Comparison of ENCODE assay signal across 8 cellular contexts in the genomic region with DNA sequence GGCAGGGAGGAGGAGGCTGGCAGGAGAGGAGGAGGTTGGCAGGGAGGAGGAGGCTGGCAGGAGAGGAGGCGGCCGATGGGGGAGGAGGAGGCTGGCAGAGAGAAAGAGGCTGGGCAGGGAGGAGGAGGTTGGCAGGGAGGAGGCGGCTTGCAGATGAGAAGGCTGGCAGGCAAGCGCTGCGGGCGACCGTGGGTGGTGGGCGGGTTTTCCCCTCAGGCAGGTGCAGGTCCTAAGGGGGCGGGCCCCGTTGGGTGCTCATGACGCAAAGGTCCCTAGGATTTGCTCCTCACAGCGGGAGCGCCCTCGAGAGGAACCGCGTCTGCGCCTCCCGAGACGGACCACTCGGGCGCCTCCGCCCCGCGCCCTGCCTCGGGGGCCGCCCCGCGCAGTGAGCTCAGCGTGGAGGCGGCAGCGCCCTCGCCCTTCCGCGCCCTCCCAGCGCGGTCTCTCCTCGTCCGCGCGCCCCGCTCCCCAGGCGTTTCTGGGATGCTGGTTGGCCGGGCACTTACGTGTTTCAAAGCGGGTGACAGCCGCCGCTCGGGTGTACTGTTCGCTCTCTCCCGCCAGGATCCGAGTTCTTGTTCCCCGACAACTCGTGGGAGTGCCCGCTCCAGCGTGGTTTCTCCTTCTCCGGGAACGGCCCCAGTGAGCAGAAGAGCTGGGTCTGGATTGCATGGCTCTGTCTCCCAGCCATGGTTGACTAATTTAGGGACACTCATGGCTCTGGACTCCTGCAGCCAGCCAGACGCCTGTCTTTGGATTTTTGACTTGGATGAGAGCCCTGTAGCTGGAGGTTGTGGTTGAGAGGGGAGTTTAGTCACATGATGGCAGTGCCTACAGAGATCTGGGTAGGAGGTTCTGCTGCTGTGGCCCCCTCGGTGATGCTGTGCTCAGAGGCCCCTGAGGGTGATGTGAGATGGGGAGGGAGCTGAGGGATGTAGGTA.
A peak's percentile ranks its signal among the peaks of the same experiment; 100 is the strongest.
DNase-seq lines count a peak whose midpoint lies in the region; ATAC-seq, FAIRE-seq and TF ChIP-seq lines count a peak whose summit lies in the region.

No MANE protein-coding gene starts in this region.

- H3K9me3 ChIP-seq in adrenal gland (replicated peaks in 1 of 3), result no peaks in the 10 kb centered on the region
- H3K9me3 ChIP-seq in right cardiac atrium (ENCODE audit: control insufficient read depth, low read length), result no peaks in the 10 kb centered on the region

- no peaks in the 10 kb centered on the region for H3K36me3 Mint-ChIP-seq in T-cell

- no peak for FAIRE-seq in urothelium cell line (lab: Jason Lieb, UNC)

- H3K36me3 ChIP-seq in adrenal gland (replicated peaks in 1 of 2), result no peaks in the 10 kb centered on the region

- peaks cover 0 to 5% of the 10 kb centered on the region in 2 donors for H3K4me1 ChIP-seq in adrenal gland (replicated peaks in 1 of 2)
- no peaks in the 10 kb centered on the region for H3K4me1 ChIP-seq in right cardiac atrium (ENCODE audit: control insufficient read depth, insufficient read depth, low read length)

- H3K27ac ChIP-seq in adrenal gland, result no peak overlapping the region
- no peak overlapping the region for H3K27ac ChIP-seq in right cardiac atrium (ENCODE audit: low read length)

- peak; percentile 92 to 97 (median 94) for ATAC-seq in T-cell (replicated peaks in 1 of 4)
- ATAC-seq in right cardiac atrium, result peak; percentile 64 to 78
- no peak for ATAC-seq in HG02588 (IDR thresholded peaks at IDR 0.05; ENCODE audit: unreplicated experiment)

- 1 to 8% (median 3%) methylated on average over 21 to 59 of the region's 59 CpGs for WGBS in adrenal gland, 4 donors
- WGBS in right cardiac atrium, result 3% methylated on average over 58 of the region's 59 CpGs

- TF ChIP-seq CTCF in adrenal gland (IDR thresholded peaks at IDR 0.05), result no peak

- DNase-seq in ELF-1 (ENCODE audit: low read depth, low spot score), result peak; percentile 42
- DNase-seq in Jurkat, Clone E6-1 (ENCODE audit: low read depth, low spot score), result peak; percentile 55
- peak; percentile 26 to 77 (median 60) for DNase-seq in T-cell
- peak; percentile 12 to 55 (median 19) for DNase-seq in adrenal gland
- peak; percentile 37 to 62 (median 55) for DNase-seq in right cardiac atrium
- peak; percentile 35 for DNase-seq in renal cortical epithelial cell (ENCODE audit: low read depth)
- peak; percentile 35 for DNase-seq in urothelium cell line (ENCODE audit: low spot score)

- intact Hi-C loops in adrenal gland (cut with DNase I) (no loop called here), right cardiac atrium (cut with DNase I) (no loop called here)

- no peak for TF ChIP-seq POLR2A in adrenal gland (IDR thresholded peaks at IDR 0.05)

- CTCF ChIA-PET in T-cell (lab: Charles Lee), result interaction anchor here in 1 of 2 donors (0.6 kb wide), 1 partner anchor 25 kb away, joined by 6 read pairs; no protein-coding TSS in a partner anchor

- H3K4me3 ChIP-seq in Jurkat, Clone E6-1 (ENCODE audit: low read length), result peak overlapping the region; percentile 50
- H3K4me3 ChIP-seq in adrenal gland (peak overlapping the region in 2 of 4 donors; percentile 9 to 55), right cardiac atrium (ENCODE audit: low read length) (peak overlapping the region; percentile 20)

- no peak overlapping the region for H3K27ac Mint-ChIP-seq in T-cell

- peaks cover 5 to 17% (median 15%) of the 10 kb centered on the region in 3 donors for H3K4me1 Mint-ChIP-seq in T-cell

- POLR2A ChIA-PET in T-cell (lab: Charles Lee), result interaction anchor here in 1 of 2 donors (0.5 kb wide), 1 partner anchor 49 kb away, joined by 3 read pairs; no protein-coding TSS in a partner anchor

- H3K4me3 Mint-ChIP-seq in T-cell, result peak overlapping the region; percentile 70 to 80 (median 72)

- H3K9me3 Mint-ChIP-seq in T-cell, result no peaks in the 10 kb centered on the region

- peaks cover 9 to 20% of the 10 kb centered on the region in 2 donors for H3K27me3 Mint-ChIP-seq in T-cell

- H3K27me3 ChIP-seq in adrenal gland (peaks cover 6% of the 10 kb centered on the region), right cardiac atrium (ENCODE audit: control insufficient read depth, insufficient read depth) (no peaks in the 10 kb centered on the region)
